Comparison of ENCODE assay signal across 9 cellular contexts in genomic region chr6:105452924-105453756, GRCh38. TPM values are rescaled to one million over a fixed set of nuclear protein-coding genes. Genes with fewer than 3 reads are reported as not detected.
DNase-seq lines count a peak whose midpoint lies in the region; ATAC-seq and TF ChIP-seq lines count a peak whose summit lies in the region.
"Had no signal": no experiment of that assay in that cellular context is flagged by ENCODE, and none has a peak within 500 bp of the region (broad histone marks: within the 10 kb centered on the region; RNA-seq: fewer than 3 reads in every experiment).

No MANE protein-coding gene starts in this region.

- H3K4me1 ChIP-seq in mucosa of descending colon (ENCODE audit: low read depth) = no peaks in the 10 kb centered on the region

- no peaks in the 10 kb centered on the region for H3K27me3 Mint-ChIP-seq in activated CD4-positive, alpha-beta memory T cell treated with anti-CD3 and anti-CD28 coated beads, Interleukin-2, amount 10 ng/mL, durations not matched to agents 7 days and 5 days

- ATAC-seq in GM18511 (IDR thresholded peaks at IDR 0.05; ENCODE audit: unreplicated experiment) (peak; percentile 89), HG03045 (IDR thresholded peaks at IDR 0.05; ENCODE audit: unreplicated experiment) (peak; percentile 47), mucosa of descending colon (peak; percentile 73), HG02973 (IDR thresholded peaks at IDR 0.05; ENCODE audit: unreplicated experiment) (no peak)

- DNase-seq in activated CD4-positive, alpha-beta memory T cell treated with anti-CD3 and anti-CD28 coated beads, Interleukin-2, amount 10 ng/mL, durations not matched to agents 7 days and 5 days = peak; percentile 43
- peak in 1 of 3 donors; percentile 9 for DNase-seq in mucosa of descending colon
- no peak for DNase-seq in GM03348 (ENCODE audit: low spot score)
- DNase-seq in SKM-1 treated with dmso at 0.1 percent for 144 hours (lab: John Stamatoyannopoulos, UW; ENCODE audit: unreplicated experiment) = no peak
- no peak for DNase-seq in DMS 273 (lab: John Stamatoyannopoulos, UW; ENCODE audit: unreplicated experiment)

- CTCF ChIA-PET in activated CD4-positive, alpha-beta memory T cell treated with anti-CD3 and anti-CD28 coated beads, Interleukin-2, amount 10 ng/mL, durations not matched to agents 7 days and 5 days (lab: Charles Lee) = interaction anchor here (0.5 to 1.8 kb wide), 5 partner anchors 21 to 639 kb away, joined by 3 to 10 read pairs (median 4); partner anchors contain the start of gene PREP

- peaks cover 4% of the 10 kb centered on the region for H3K9me3 Mint-ChIP-seq in activated CD4-positive, alpha-beta memory T cell treated with anti-CD3 and anti-CD28 coated beads, Interleukin-2, amount 10 ng/mL, durations not matched to agents 7 days and 5 days

- intact Hi-C loops in mucosa of descending colon (cut with DNase I, micrococcal nuclease) = no loop called here

- no peaks in the 10 kb centered on the region for H3K36me3 ChIP-seq in mucosa of descending colon (ENCODE audit: low read depth)
- H3K36me3 ChIP-seq: cardiac muscle cell had no signal

- peaks cover 12% of the 10 kb centered on the region for H3K36me3 Mint-ChIP-seq in activated CD4-positive, alpha-beta memory T cell treated with anti-CD3 and anti-CD28 coated beads, Interleukin-2, amount 10 ng/mL, durations not matched to agents 7 days and 5 days (ENCODE audit: low read depth)

- no peaks in the 10 kb centered on the region for H3K9me3 ChIP-seq in mucosa of descending colon

- peak overlapping the region; percentile 63 for H3K27ac Mint-ChIP-seq in activated CD4-positive, alpha-beta memory T cell treated with anti-CD3 and anti-CD28 coated beads, Interleukin-2, amount 10 ng/mL, durations not matched to agents 7 days and 5 days

- H3K4me3 ChIP-seq in mucosa of descending colon = no peak overlapping the region
- H3K4me3 ChIP-seq: cardiac muscle cell had no signal

- H3K4me3 Mint-ChIP-seq in activated CD4-positive, alpha-beta memory T cell treated with anti-CD3 and anti-CD28 coated beads, Interleukin-2, amount 10 ng/mL, durations not matched to agents 7 days and 5 days = peak overlapping the region; percentile 66

- POLR2A ChIA-PET in activated CD4-positive, alpha-beta memory T cell treated with anti-CD3 and anti-CD28 coated beads, Interleukin-2, amount 10 ng/mL, durations not matched to agents 7 days and 5 days (lab: Charles Lee) = interaction anchor here (0.5 to 2.1 kb wide), 4 partner anchors 20 to 541 kb away, joined by 3 to 5 read pairs (median 4); partner anchors contain the start of gene PREP

- no peak for TF ChIP-seq CTCF in mucosa of descending colon (IDR thresholded peaks at IDR 0.05)

- H3K4me1 Mint-ChIP-seq in activated CD4-positive, alpha-beta memory T cell treated with anti-CD3 and anti-CD28 coated beads, Interleukin-2, amount 10 ng/mL, durations not matched to agents 7 days and 5 days = peaks cover 45% of the 10 kb centered on the region

RNA-seq across cellular contexts. Expression of gene PREP, which starts 50.3 kb away (rescaled TPM):
- total RNA-seq in activated CD4-positive, alpha-beta memory T cell treated with anti-CD3 and anti-CD28 coated beads, Interleukin-2, amount 10 ng/mL, durations not matched to agents 7 days and 5 days = 10 to 100 TPM; 43.7 to 44.3 TPM
- total RNA-seq in mucosa of descending colon = 10 to 100 TPM; 46.5 to 74.2 (median 72.3) TPM
